19 cellular contexts compared by ENCODE assay signal in genomic region chr7:106566672-106567071, GRCh38.
"Had no signal": no experiment of that assay in that cellular context is flagged by ENCODE, and none has a peak within 500 bp of the region (broad histone marks: within the 10 kb centered on the region; RNA-seq: fewer than 3 reads in every experiment).

No MANE protein-coding gene starts in this region.

- H3K27ac Mint-ChIP-seq: naive thymus-derived CD8-positive, alpha-beta T cell; stimulated activated naive B cell treated with anti-CD40 and anti-IgM and Interleukin-4, amounts not matched to agents 10 μg/mL and 1 μg/mL and 100 μg/mL, for 72 hours had no signal

- H3K27me3 ChIP-seq: colonic mucosa, heart left ventricle, testis, tibial nerve had no signal

- H3K36me3 ChIP-seq: colonic mucosa, heart left ventricle, tibial nerve had no signal

- H3K4me1 ChIP-seq: colonic mucosa, testis had no signal

- DNase-seq: cerebellar nuclear complex; colonic mucosa; dermis blood vessel endothelial cell; foreskin melanocyte; heart left ventricle; hippocampal formation; left colon; left ventricle myocardium superior; mesendoderm; naive thymus-derived CD8-positive, alpha-beta T cell; posterior cingulate gyrus; stimulated activated CD4-positive, alpha-beta T cell treated with anti-CD3 and anti-CD28 coated beads, Interleukin-2, amount 100 ng/mL, for 24 hours; stimulated activated CD4-positive, alpha-beta T cell treated with anti-CD3 and anti-CD28 coated beads, Interleukin-4, amount 100 ng/mL, for 4 hours; stimulated activated naive B cell treated with anti-CD40 and anti-IgM and Interleukin-4, amounts not matched to agents 10 μg/mL and 1 μg/mL and 100 μg/mL, for 72 hours; stimulated activated naive CD8-positive, alpha-beta T cell treated with anti-CD3 and anti-CD28 coated beads, Interleukin-15, amount 100 ng/mL, for 72 hours; testis had no signal

- H3K27ac ChIP-seq: colonic mucosa, heart left ventricle, testis, tibial nerve had no signal

- H3K9me3 Mint-ChIP-seq: naive thymus-derived CD8-positive, alpha-beta T cell; stimulated activated naive B cell treated with anti-CD40 and anti-IgM and Interleukin-4, amounts not matched to agents 10 μg/mL and 1 μg/mL and 100 μg/mL, for 72 hours had no signal

- H3K4me3 Mint-ChIP-seq: naive thymus-derived CD8-positive, alpha-beta T cell; neural crest cell; stimulated activated naive B cell treated with anti-CD40 and anti-IgM and Interleukin-4, amounts not matched to agents 10 μg/mL and 1 μg/mL and 100 μg/mL, for 72 hours; stimulated activated naive CD8-positive, alpha-beta T cell treated with anti-CD3 and anti-CD28 coated beads, Interleukin-15, amount 100 ng/mL, for 72 hours had no signal

- H3K36me3 Mint-ChIP-seq: naive thymus-derived CD8-positive, alpha-beta T cell; stimulated activated naive B cell treated with anti-CD40 and anti-IgM and Interleukin-4, amounts not matched to agents 10 μg/mL and 1 μg/mL and 100 μg/mL, for 72 hours had no signal

- ATAC-seq: heart left ventricle; left colon; left ventricle myocardium superior; naive thymus-derived CD8-positive, alpha-beta T cell; stimulated activated naive B cell treated with anti-CD40 and anti-IgM and Interleukin-4, amounts not matched to agents 10 μg/mL and 1 μg/mL and 100 μg/mL, for 72 hours; stimulated activated naive CD8-positive, alpha-beta T cell treated with anti-CD3 and anti-CD28 coated beads, Interleukin-15, amount 100 ng/mL, for 72 hours had no signal

- H3K4me1 Mint-ChIP-seq: naive thymus-derived CD8-positive, alpha-beta T cell; stimulated activated naive B cell treated with anti-CD40 and anti-IgM and Interleukin-4, amounts not matched to agents 10 μg/mL and 1 μg/mL and 100 μg/mL, for 72 hours had no signal

- H3K9me3 ChIP-seq: colonic mucosa, heart left ventricle, testis, tibial nerve had no signal

- H3K4me3 ChIP-seq: colonic mucosa, heart left ventricle, lung, testis, tibial nerve had no signal
